8 cellular contexts compared by ENCODE assay signal in genomic region chr22:42608481-42609361, GRCh38. TPM values are rescaled to one million over a fixed set of nuclear protein-coding genes. Genes with fewer than 3 reads are reported as not detected.
A peak's percentile ranks its signal among the peaks of the same experiment; 100 is the strongest.
DNase-seq lines count a peak whose midpoint lies in the region; ATAC-seq, FAIRE-seq and TF ChIP-seq lines count a peak whose summit lies in the region.

No MANE protein-coding gene starts in this region.

- POLR2A ChIA-PET in A549 (lab: Yijun Ruan, JAX), result no interaction called here

- no peaks in the 10 kb centered on the region for H3K27me3 ChIP-seq in duodenal mucosa (ENCODE audit: control insufficient read depth in 1 of 2, insufficient read depth in 2 of 2, low read length in 2 of 2)

- FAIRE-seq in A549 (lab: Jason Lieb, UNC), result no peak

- H3K9ac ChIP-seq in duodenal mucosa (ENCODE audit: low read depth in 1 of 2, low read length in 2 of 2), result no peak overlapping the region

- H3K27ac ChIP-seq in A549 (peak overlapping the region in 1 of 2 experiments; percentile 59; a peak in 3 of 6 replicates), duodenal mucosa (ENCODE audit: low read depth, low read length) (peak overlapping the region; percentile 0)

- peaks cover 33% of the 10 kb centered on the region for H3K4me1 ChIP-seq in A549
- peaks cover 49 to 53% of the 10 kb centered on the region in 2 donors for H3K4me1 ChIP-seq in duodenal mucosa (ENCODE audit: control insufficient read depth in 1 of 2, insufficient read depth in 2 of 2, low read length in 2 of 2)

- peaks cover 9 to 44% of the 10 kb centered on the region in 2 donors for H3K36me3 ChIP-seq in duodenal mucosa (ENCODE audit: control insufficient read depth in 1 of 2, insufficient read depth in 2 of 2, low read length in 2 of 2)

- ATAC-seq in A549 (peak; percentile 45 to 51; a peak in 4 of 6 replicates), HG03025 (IDR thresholded peaks at IDR 0.05; ENCODE audit: low FRiP score, unreplicated experiment) (no peak), GM18909 (IDR thresholded peaks at IDR 0.05; ENCODE audit: poor library complexity, unreplicated experiment) (no peak), GM18870 (IDR thresholded peaks at IDR 0.05; ENCODE audit: unreplicated experiment) (no peak)

- CTCF ChIA-PET in A549 (lab: Yijun Ruan, JAX), result interaction anchor here (0.6 to 1.3 kb wide), 2 partner anchors 96 to 471 kb away, joined by 3 read pairs; no protein-coding TSS in a partner anchor

- TF ChIP-seq CTCF in A549 (IDR thresholded peaks at IDR 0.05), result no peak

- no peak for TF ChIP-seq RAD21 in A549 (conservative IDR thresholded peaks at IDR 0.05 in 1 of 2, IDR thresholded peaks at IDR 0.05 in 1 of 2)

- no peak for TF ChIP-seq POLR2A in A549 (IDR thresholded peaks at IDR 0.05; ENCODE audit: low read length)

- no peak for TF ChIP-seq EP300 in A549 (IDR thresholded peaks at IDR 0.05)

- H3K4me2 ChIP-seq in A549, result peak overlapping the region; percentile 25; the same call in 1 of the 3 replicates

- no peak for DNase-seq in A549 (ENCODE audit: low read depth in 1 of 2, low spot score in 1 of 2)
- peak; percentile 40 for DNase-seq in NCI-H1694 (lab: John Stamatoyannopoulos, UW)
- peak; percentile 60 for DNase-seq in midbrain (lab: John Stamatoyannopoulos, UW)
- DNase-seq in DMS53 treated with DMSO at 0.1 percent for 48 hours (lab: John Stamatoyannopoulos, UW; ENCODE audit: unreplicated experiment), result no peak

- H3K9me3 ChIP-seq in A549, result no peaks in the 10 kb centered on the region
- H3K9me3 ChIP-seq in duodenal mucosa (ENCODE audit: control insufficient read depth in 1 of 2, low read length in 2 of 2), result no peaks in the 10 kb centered on the region

- no peak overlapping the region for H3K4me3 ChIP-seq in A549
- peak overlapping the region in 1 of 2 donors; percentile 10 for H3K4me3 ChIP-seq in duodenal mucosa (ENCODE audit: low read depth in 1 of 2, low read length in 2 of 2)

- 76% methylated on average over 21 of the region's 21 CpGs for WGBS in A549 (ENCODE audit: missing lambda C conversion rate)

TF ChIP-seq in A549, 52 proteins besides CTCF, POLR2A, EP300 and RAD21:
- TF ChIP-seq MAFK (IDR thresholded peaks at IDR 0.05; ENCODE audit: partially characterized antibody) (no peak), REST (IDR thresholded peaks at IDR 0.05) (no peak), TFCP2L1 (CRISPR knock-in tag; IDR thresholded peaks at IDR 0.05) (no peak), ZC3H11A (IDR thresholded peaks at IDR 0.05) (no peak), USF2 (IDR thresholded peaks at IDR 0.05) (no peak), KDM1A (IDR thresholded peaks at IDR 0.05; ENCODE audit: low read depth) (no peak), ZNF302 (CRISPR knock-in tag; IDR thresholded peaks at IDR 0.05) (no peak), FOSB (CRISPR knock-in tag; IDR thresholded peaks at IDR 0.05) (no peak), BHLHE40 (IDR thresholded peaks at IDR 0.05; ENCODE audit: low read depth, low read length) (no peak), CEBPB (IDR thresholded peaks at IDR 0.05) (no peak), BCL3 (IDR thresholded peaks at IDR 0.05) (no peak), RCOR1 (IDR thresholded peaks at IDR 0.05; ENCODE audit: low read depth, low read length) (no peak), EHMT2 (IDR thresholded peaks at IDR 0.05; ENCODE audit: low read depth) (no peak), MAZ (IDR thresholded peaks at IDR 0.05; ENCODE audit: borderline replicate concordance, low read depth, low read length) (no peak), ESRRA (IDR thresholded peaks at IDR 0.05; ENCODE audit: borderline replicate concordance, low read length) (no peak), NFE2L2 (conservative IDR thresholded peaks at IDR 0.05; ENCODE audit: low read length) (no peak), EHF (CRISPR knock-in tag; IDR thresholded peaks at IDR 0.05) (no peak), KDM5A (IDR thresholded peaks at IDR 0.05) (no peak), ATOH8 (CRISPR knock-in tag; IDR thresholded peaks at IDR 0.05; ENCODE audit: low read depth) (no peak)

RNA-seq across cellular contexts. Expression of gene POLDIP3, which starts 6.0 kb away (rescaled TPM):
- polyA plus RNA-seq in A549 (2011; rRNA removed) (31.8 and 42.0 TPM in 2 replicates), A549 (2017; fragmentation: RNase III; extraction: RNeasy Plus Mini Kit Qiagen cat#74134 plus additional on column Dnase treatment) (29.8 to 31.5 TPM (median 31.0 TPM) in 3 replicates)
- polyA plus RNA-seq in A549 (2012; cell fraction: cytosol; rRNA removed), result 23.8 and 30.2 TPM in 2 replicates
- 27.7 and 37.2 TPM in 2 replicates for polyA plus RNA-seq in A549 (2012; cell fraction: nucleus; rRNA removed)
- polyA minus RNA-seq in A549 (2011; rRNA and poly(A)+ RNA removed), result 33.8 and 34.7 TPM in 2 replicates

RNA-seq across cellular contexts. Expression of gene ATP5MGL, which starts 31.7 kb away (rescaled TPM):
- polyA plus RNA-seq in A549 (2011; rRNA removed) (not detected in 2 replicates), A549 (2017; fragmentation: RNase III; extraction: RNeasy Plus Mini Kit Qiagen cat#74134 plus additional on column Dnase treatment) (not detected in 3 replicates)
- polyA plus RNA-seq in A549 (2012; cell fraction: cytosol; rRNA removed), result not detected in 2 replicates
- polyA plus RNA-seq in A549 (2012; cell fraction: nucleus; rRNA removed), result not detected in 2 replicates
- 0.87 and 1.3 TPM in 2 replicates for polyA minus RNA-seq in A549 (2011; rRNA and poly(A)+ RNA removed)

RNA-seq across cellular contexts. Expression of gene CYB5R3, which starts 40.5 kb away (rescaled TPM):
- polyA plus RNA-seq in A549 (2011; rRNA removed) (30.8 and 39.4 TPM in 2 replicates), A549 (2017; fragmentation: RNase III; extraction: RNeasy Plus Mini Kit Qiagen cat#74134 plus additional on column Dnase treatment) (47.6 to 54.0 TPM (median 51.8 TPM) in 3 replicates)
- 53.4 and 74.7 TPM in 2 replicates for polyA plus RNA-seq in A549 (2012; cell fraction: cytosol; rRNA removed)
- polyA plus RNA-seq in A549 (2012; cell fraction: nucleus; rRNA removed), result 60.2 and 68.1 TPM in 2 replicates
- polyA minus RNA-seq in A549 (2011; rRNA and poly(A)+ RNA removed), result 40.5 and 42.5 TPM in 2 replicates

RNA-seq across cellular contexts. Expression of gene SERHL2, which starts 55.0 kb away (rescaled TPM):
- polyA plus RNA-seq in A549 (2011; rRNA removed), result 0.14 and 0.20 TPM in 2 replicates
- polyA plus RNA-seq in A549 (2012; cell fraction: cytosol; rRNA removed), result 0.08 and 0.23 TPM in 2 replicates
- polyA plus RNA-seq in A549 (2012; cell fraction: nucleus; rRNA removed), result 0.25 and 0.95 TPM in 2 replicates
- 0.21 to 0.42 TPM (median 0.38 TPM) in 3 replicates for polyA plus RNA-seq in A549 (2017; fragmentation: RNase III; extraction: RNeasy Plus Mini Kit Qiagen cat#74134 plus additional on column Dnase treatment)
- 1.1 TPM in 1 of 2 replicates, not detected in the other for polyA minus RNA-seq in A549 (2011; rRNA and poly(A)+ RNA removed)

Comparison
In these comparisons a context has a peak if more than half of its experiments do, and no peak if none do; other contexts are left out.
1. ATAC-seq: peak in A549 (2 of 2); none in HG03025 (single experiment), GM18909 (single experiment) and GM18870 (single experiment).
2. DNase-seq: peak in NCI-H1694 (single experiment) and midbrain (single experiment); none in A549 (0 of 2) and DMS53 treated with DMSO at 0.1 percent for 48 hours (single experiment).